Comparison of ENCODE assay signal across 8 cellular contexts in the genomic region with DNA sequence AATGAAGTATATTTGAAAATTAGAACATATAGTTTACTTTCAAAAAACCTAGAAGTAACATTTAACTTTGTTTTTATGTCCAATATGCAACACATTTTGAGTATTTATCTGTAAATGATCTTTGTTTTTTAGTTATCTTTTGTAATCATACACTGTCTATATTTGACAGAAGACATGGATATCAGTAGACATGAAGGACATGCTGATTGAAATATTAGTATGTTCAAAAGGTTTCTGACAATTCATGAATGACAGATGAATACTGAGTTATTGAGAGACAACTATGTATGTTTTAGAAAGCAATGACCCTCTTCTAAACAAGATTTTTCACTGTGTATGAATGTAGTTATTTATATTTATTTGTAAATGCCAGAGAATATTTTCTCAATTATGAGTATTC.
"Had no signal": no experiment of that assay in that cellular context is flagged by ENCODE, and none has a peak within 500 bp of the region (broad histone marks: within the 10 kb centered on the region; RNA-seq: fewer than 3 reads in every experiment).

No MANE protein-coding gene starts in this region.

- H3K27ac ChIP-seq: GM23248 had no signal

- H2AFZ ChIP-seq: GM23248, GM23338 had no signal

- DNase-seq: GM23248, GOT3, H7, H9, HCEC 1CT, HFFc6 had no signal

- H3K36me3 ChIP-seq: HAP-1 had no signal

- H3K9ac ChIP-seq: GM23248 had no signal

- H3K4me2 ChIP-seq: GM23338 had no signal

- H3K4me3 ChIP-seq: GM23248, GM23338, HAP-1 had no signal
